9 cellular contexts compared by ENCODE assay signal in genomic region chr12:92551853-92552397, GRCh38.
DNase-seq lines count a peak whose midpoint lies in the region; ATAC-seq and TF ChIP-seq lines count a peak whose summit lies in the region.
"Had no signal": no experiment of that assay in that cellular context is flagged by ENCODE, and none has a peak within 500 bp of the region (broad histone marks: within the 10 kb centered on the region; RNA-seq: fewer than 3 reads in every experiment).

No MANE protein-coding gene starts in this region.

- CTCF ChIA-PET in Caco-2 (lab: Charles Lee) = no interaction called here

- TF ChIP-seq CTCF in Loucy (conservative IDR thresholded peaks at IDR 0.05; ENCODE audit: low read length) (no peak), neural progenitor cell (IDR thresholded peaks at IDR 0.05) (no peak), Caco-2 (IDR thresholded peaks at IDR 0.05; ENCODE audit: insufficient read depth in 1 of 2, low read depth in 1 of 2, low read length in 1 of 2, severe bottlenecking in 1 of 2, unreplicated experiment in 1 of 2) (no peak)

- H3K9me3 Mint-ChIP-seq in neural progenitor cell (peaks cover 6% of the 10 kb centered on the region), Caco-2 (ENCODE audit: unreplicated experiment) (peaks cover 5% of the 10 kb centered on the region)

- H3F3A ChIP-seq in Loucy (ENCODE audit: low read depth) = no peaks in the 10 kb centered on the region
- no peaks in the 10 kb centered on the region for H3F3A ChIP-seq in neural progenitor cell (ENCODE audit: low read depth)

- H3K4me3 ChIP-seq in Loucy (ENCODE audit: low read length, poor library complexity, severe bottlenecking) = no peak overlapping the region
- H3K4me3 ChIP-seq in neural progenitor cell = no peak overlapping the region
- no peak overlapping the region for H3K4me3 ChIP-seq in Caco-2 (ENCODE audit: low read depth, low read length)

- POLR2A ChIA-PET in Caco-2 (lab: Charles Lee) = no interaction called here

- no peaks in the 10 kb centered on the region for H3K9me2 ChIP-seq in Loucy (replicated peaks; ENCODE audit: low read depth, low read length)

- peak overlapping the region; percentile 69 for H2AFZ ChIP-seq in Loucy (ENCODE audit: low read length)
- no peak overlapping the region for H2AFZ ChIP-seq in neural progenitor cell (replicated peaks)

- H3K4me1 Mint-ChIP-seq in neural progenitor cell = peaks cover 9% of the 10 kb centered on the region
- peaks cover 2% of the 10 kb centered on the region for H3K4me1 Mint-ChIP-seq in Caco-2 (ENCODE audit: low read depth, unreplicated experiment)

- peak; percentile 56 for DNase-seq in fibroblast of peridontal ligament (ENCODE audit: extremely low read depth)
- no peak for DNase-seq in neural progenitor cell (ENCODE audit: low spot score)
- no peak for DNase-seq in Caco-2
- DNase-seq in NCI-H128 (lab: John Stamatoyannopoulos, UW; ENCODE audit: unreplicated experiment) = no peak
- DNase-seq in NCI-H2196 (lab: John Stamatoyannopoulos, UW; ENCODE audit: unreplicated experiment) = no peak

- H3K27ac Mint-ChIP-seq in neural progenitor cell (no peak overlapping the region), Caco-2 (ENCODE audit: unreplicated experiment) (no peak overlapping the region)
- H3K27ac Mint-ChIP-seq: naive thymus-derived CD4-positive, alpha-beta T cell had no signal

- BruUV-seq in Caco-2 (replicated peaks; lab: Mats Ljungman, UMichigan) = no TSS peak

- H3K9me3 ChIP-seq in Loucy (ENCODE audit: insufficient read depth, low read depth, low read length) (no peaks in the 10 kb centered on the region), neural progenitor cell (ENCODE audit: low read depth) (no peaks in the 10 kb centered on the region), Caco-2 (no peaks in the 10 kb centered on the region)

- H3K9ac ChIP-seq in Loucy (ENCODE audit: low read depth, low read length, poor library complexity, severe bottlenecking) (no peak overlapping the region), neural progenitor cell (no peak overlapping the region)

- H3K27me3 Mint-ChIP-seq in neural progenitor cell (ENCODE audit: insufficient read depth, low read depth) (no peaks in the 10 kb centered on the region), Caco-2 (ENCODE audit: insufficient read depth, unreplicated experiment) (no peaks in the 10 kb centered on the region)
- H3K27me3 Mint-ChIP-seq: naive thymus-derived CD4-positive, alpha-beta T cell had no signal

- H3K4me3 Mint-ChIP-seq in neural progenitor cell (no peak overlapping the region), Caco-2 (ENCODE audit: unreplicated experiment) (no peak overlapping the region)
- H3K4me3 Mint-ChIP-seq: naive thymus-derived CD4-positive, alpha-beta T cell had no signal

- H3K36me3 Mint-ChIP-seq in neural progenitor cell = peaks cover 2% of the 10 kb centered on the region
- H3K36me3 Mint-ChIP-seq in Caco-2 (ENCODE audit: insufficient read depth, unreplicated experiment) = no peaks in the 10 kb centered on the region

- H4K20me1 ChIP-seq in Loucy (ENCODE audit: insufficient read depth, low read length, poor library complexity, severe bottlenecking) (no peaks in the 10 kb centered on the region), neural progenitor cell (ENCODE audit: low read depth) (no peaks in the 10 kb centered on the region)

- H3K36me3 ChIP-seq in Loucy (ENCODE audit: insufficient read depth, low read length) (no peaks in the 10 kb centered on the region), neural progenitor cell (no peaks in the 10 kb centered on the region), Caco-2 (ENCODE audit: control insufficient read depth, insufficient read depth, low read length) (no peaks in the 10 kb centered on the region)

- H3K4me1 ChIP-seq in Loucy (ENCODE audit: insufficient read depth, low read length, poor library complexity, severe bottlenecking) = peaks cover 36% of the 10 kb centered on the region
- H3K4me1 ChIP-seq in neural progenitor cell = peaks cover 24% of the 10 kb centered on the region
- H3K4me1 ChIP-seq in Caco-2 = peaks cover 20% of the 10 kb centered on the region

- ATAC-seq in GM18517 (IDR thresholded peaks at IDR 0.05; ENCODE audit: unreplicated experiment) = peak; percentile 48
- ATAC-seq in GM21723 (IDR thresholded peaks at IDR 0.05; ENCODE audit: unreplicated experiment) = peak; percentile 67
- ATAC-seq: naive thymus-derived CD4-positive, alpha-beta T cell had no signal

- H3K79me2 ChIP-seq in Loucy (ENCODE audit: insufficient read depth, low read length) (no peaks in the 10 kb centered on the region), neural progenitor cell (ENCODE audit: low read depth) (no peaks in the 10 kb centered on the region)

- H3K27me3 ChIP-seq in Loucy (ENCODE audit: insufficient read depth, low read length, poor library complexity, severe bottlenecking) (no peaks in the 10 kb centered on the region), neural progenitor cell (no peaks in the 10 kb centered on the region), Caco-2 (replicated peaks; ENCODE audit: control insufficient read depth, insufficient read depth, low read length) (no peaks in the 10 kb centered on the region)

- no peak overlapping the region for H3K27ac ChIP-seq in neural progenitor cell

- peak overlapping the region; percentile 30 for H3K4me2 ChIP-seq in Loucy (ENCODE audit: low read depth, low read length, poor library complexity, severe bottlenecking)
- no peak overlapping the region for H3K4me2 ChIP-seq in neural progenitor cell

- intact Hi-C loops in Caco-2 (cut with micrococcal nuclease; ENCODE audit: unreplicated experiment) = no loop called here
